ENCODE assay signal across 26 cellular contexts in genomic region chr5:81252904-81253303, GRCh38. TPM values are rescaled to one million over a fixed set of nuclear protein-coding genes. Genes with fewer than 3 reads are reported as not detected.
"Had no signal": no experiment of that assay in that cellular context is flagged by ENCODE, and none has a peak within 500 bp of the region (broad histone marks: within the 10 kb centered on the region; RNA-seq: fewer than 3 reads in every experiment).

No MANE protein-coding gene starts in this region.

- ATAC-seq: left colon; lower lobe of right lung; mucosa of descending colon; stimulated activated naive B cell treated with anti-CD40 and anti-IgM and Interleukin-4, amounts not matched to agents 10 μg/mL and 1 μg/mL and 100 μg/mL, for 72 hours had no signal

- H3K9ac ChIP-seq: parathyroid adenoma had no signal

- H3K27ac Mint-ChIP-seq: immature natural killer cell; memory B cell; naive B cell; natural killer cell treated with Interleukin-12 subunit alpha and Interleukin-12 subunit beta and Interleukin-15 and Interleukin-18, amount 100 ng/mL, for 72 hours; stimulated activated naive B cell treated with anti-CD40 and anti-IgM and Interleukin-4, amounts not matched to agents 10 μg/mL and 1 μg/mL and 100 μg/mL, for 72 hours; stimulated activated naive CD8-positive, alpha-beta T cell treated with anti-CD3 and anti-CD28 coated beads, Interleukin-15, Interleukin-2, amounts not matched to agents 100 ng/mL and 50 ng/mL, for 24 hours; type B pancreatic cell had no signal

- H3K27me3 ChIP-seq: dorsolateral prefrontal cortex, sigmoid colon, thyroid gland had no signal

- H2AFZ ChIP-seq: parathyroid adenoma had no signal

- H3K4me1 ChIP-seq: lower lobe of right lung, parathyroid adenoma, prostate gland, thyroid gland had no signal

- H3K4me3 ChIP-seq: dorsolateral prefrontal cortex, lower lobe of right lung, mucosa of descending colon, prostate gland, sigmoid colon, thyroid gland had no signal

- H3K9me3 Mint-ChIP-seq: immature natural killer cell; natural killer cell treated with Interleukin-12 subunit alpha and Interleukin-12 subunit beta and Interleukin-15 and Interleukin-18, amount 100 ng/mL, for 72 hours; type B pancreatic cell had no signal

- H3K36me3 ChIP-seq: lower lobe of right lung, prostate gland, thyroid gland had no signal

- H3K79me2 ChIP-seq: parathyroid adenoma had no signal

- H3K4me3 Mint-ChIP-seq: immature natural killer cell; memory B cell; naive B cell; natural killer cell treated with Interleukin-12 subunit alpha and Interleukin-12 subunit beta and Interleukin-15 and Interleukin-18, amount 100 ng/mL, for 72 hours; neural crest cell; stimulated activated naive B cell treated with anti-CD40 and anti-IgM and Interleukin-4, amounts not matched to agents 10 μg/mL and 1 μg/mL and 100 μg/mL, for 72 hours; stimulated activated naive CD8-positive, alpha-beta T cell treated with anti-CD3 and anti-CD28 coated beads, Interleukin-15, Interleukin-2, amounts not matched to agents 100 ng/mL and 50 ng/mL, for 24 hours; type B pancreatic cell had no signal

- H3K36me3 Mint-ChIP-seq: natural killer cell treated with Interleukin-12 subunit alpha and Interleukin-12 subunit beta and Interleukin-15 and Interleukin-18, amount 100 ng/mL, for 72 hours had no signal

- H3K27ac ChIP-seq: lower lobe of right lung, parathyroid adenoma, prostate gland, sigmoid colon, thyroid gland had no signal

- H3K27me3 Mint-ChIP-seq: memory B cell; naive B cell; natural killer cell treated with Interleukin-12 subunit alpha and Interleukin-12 subunit beta and Interleukin-15 and Interleukin-18, amount 100 ng/mL, for 72 hours; stimulated activated naive B cell treated with anti-CD40 and anti-IgM and Interleukin-4, amounts not matched to agents 10 μg/mL and 1 μg/mL and 100 μg/mL, for 72 hours; stimulated activated naive CD8-positive, alpha-beta T cell treated with anti-CD3 and anti-CD28 coated beads, Interleukin-15, Interleukin-2, amounts not matched to agents 100 ng/mL and 50 ng/mL, for 24 hours; type B pancreatic cell had no signal

- H3K9me3 ChIP-seq: lower lobe of right lung, mucosa of descending colon, prostate gland, sigmoid colon, thyroid gland had no signal

- DNase-seq: cortex of kidney; dorsolateral prefrontal cortex; effector CD4-positive, alpha-beta T cell; foreskin fibroblast; hypothalamus; immature natural killer cell; islet precursor cell; kidney glomerular epithelial cell; left colon; left ventricle myocardium superior; lower lobe of right lung; mucosa of descending colon; naive B cell; right cardiac atrium; sigmoid colon; stimulated activated CD4-positive, alpha-beta T cell treated with anti-CD3 and anti-CD28 coated beads, Interleukin-2, amount 100 ng/mL, for 24 hours; stimulated activated CD4-positive, alpha-beta T cell treated with anti-CD3 and anti-CD28 coated beads, Interleukin-4, amount 100 ng/mL, for 24 hours; stimulated activated naive B cell treated with anti-CD40 and anti-IgM and Interleukin-4, amounts not matched to agents 10 μg/mL and 1 μg/mL and 100 μg/mL, for 72 hours; thyroid gland had no signal

RNA-seq across cellular contexts. Expression of gene CKMT2, which starts 19.8 kb away (rescaled TPM):
- total RNA-seq: natural killer cell treated with Interleukin-12 subunit alpha and Interleukin-12 subunit beta and Interleukin-15 and Interleukin-18, amount 100 ng/mL, for 72 hours; neural crest cell had no signal
